1 cellular context compared by ENCODE assay signal in the genomic region with DNA sequence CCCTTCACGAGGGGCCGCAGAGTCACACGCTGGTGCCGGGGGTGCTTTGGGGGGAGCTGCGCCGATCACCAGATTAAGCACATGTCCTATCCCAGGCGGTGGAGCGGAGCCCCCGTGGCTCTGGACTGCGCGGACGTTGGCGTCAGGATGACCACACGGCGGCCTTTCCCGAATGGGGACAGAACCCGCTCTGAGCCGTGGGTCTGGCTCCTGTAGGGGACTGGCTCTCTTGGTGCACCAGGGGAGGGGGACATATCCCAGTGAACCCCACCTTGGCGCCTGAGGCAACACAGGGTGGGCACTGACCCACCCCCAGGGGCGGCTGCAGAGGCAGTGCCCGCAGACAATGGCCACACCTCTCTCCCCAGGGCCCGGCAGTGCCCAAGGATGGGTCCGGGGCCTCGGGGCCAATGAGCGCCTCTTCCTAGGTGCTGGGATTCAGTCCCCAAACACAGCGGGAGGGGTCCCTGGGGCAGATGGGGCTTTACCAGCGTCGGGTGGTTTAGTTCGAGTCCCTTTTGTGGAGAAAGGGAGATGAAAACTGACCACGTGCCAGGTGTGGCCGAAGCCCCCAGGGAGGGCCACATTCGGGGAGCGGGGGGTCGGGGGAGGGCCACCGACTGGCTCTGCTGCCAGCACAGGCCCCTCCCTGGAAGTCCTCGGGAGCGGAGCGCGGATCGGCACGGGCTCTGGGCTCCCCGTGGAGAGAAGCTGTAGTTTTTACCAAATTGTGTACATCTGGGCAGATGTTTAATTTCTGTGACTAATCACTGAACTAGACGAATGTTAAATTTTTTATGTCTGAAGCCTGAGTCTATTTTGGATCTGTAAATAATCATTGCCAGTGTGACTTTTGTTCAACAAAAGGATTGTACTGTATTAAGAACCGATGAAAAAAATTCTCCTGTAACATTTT.
A peak's percentile ranks its signal among the peaks of the same experiment; 100 is the strongest.
TF ChIP-seq lines count a peak whose summit lies in the region.

No MANE protein-coding gene starts in this region.

TF ChIP-seq in K562, 482 proteins besides CTCF, POLR2A, EP300 and RAD21 (continued from another document):
- TF ChIP-seq MBD1 (CRISPR knock-in tag; IDR thresholded peaks at IDR 0.05) = no peak
- TF ChIP-seq, protein P1, sequence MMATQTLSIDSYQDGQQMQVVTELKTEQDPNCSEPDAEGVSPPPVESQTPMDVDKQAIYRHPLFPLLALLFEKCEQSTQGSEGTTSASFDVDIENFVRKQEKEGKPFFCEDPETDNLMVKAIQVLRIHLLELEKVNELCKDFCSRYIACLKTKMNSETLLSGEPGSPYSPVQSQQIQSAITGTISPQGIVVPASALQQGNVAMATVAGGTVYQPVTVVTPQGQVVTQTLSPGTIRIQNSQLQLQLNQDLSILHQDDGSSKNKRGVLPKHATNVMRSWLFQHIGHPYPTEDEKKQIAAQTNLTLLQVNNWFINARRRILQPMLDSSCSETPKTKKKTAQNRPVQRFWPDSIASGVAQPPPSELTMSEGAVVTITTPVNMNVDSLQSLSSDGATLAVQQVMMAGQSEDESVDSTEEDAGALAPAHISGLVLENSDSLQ (IDR thresholded peaks at IDR 0.05) = no peak
- TF ChIP-seq HINFP (tag; conservative IDR thresholded peaks at IDR 0.05; ENCODE audit: low read depth) = no peak
- no peak for TF ChIP-seq BRF2 (IDR thresholded peaks at IDR 0.05; ENCODE audit: borderline replicate concordance, insufficient read depth, insufficient read length)
- TF ChIP-seq POLR2G (IDR thresholded peaks at IDR 0.05; ENCODE audit: low read depth, low read length) = 0 out of 2 replicates have a peak, but pooled peaks have one; percentile 14
- TF ChIP-seq ZNF696 (CRISPR knock-in tag; conservative IDR thresholded peaks at IDR 0.05) = no peak
- peak; percentile 22; the same call in 1 of the 2 replicates for TF ChIP-seq ZBTB33 (CRISPR knock-in tag; IDR thresholded peaks at IDR 0.05)
TF ChIP-seq in K562: peak in this region for 2.
